Comparison of ENCODE assay signal across 8 cellular contexts in the genomic region with DNA sequence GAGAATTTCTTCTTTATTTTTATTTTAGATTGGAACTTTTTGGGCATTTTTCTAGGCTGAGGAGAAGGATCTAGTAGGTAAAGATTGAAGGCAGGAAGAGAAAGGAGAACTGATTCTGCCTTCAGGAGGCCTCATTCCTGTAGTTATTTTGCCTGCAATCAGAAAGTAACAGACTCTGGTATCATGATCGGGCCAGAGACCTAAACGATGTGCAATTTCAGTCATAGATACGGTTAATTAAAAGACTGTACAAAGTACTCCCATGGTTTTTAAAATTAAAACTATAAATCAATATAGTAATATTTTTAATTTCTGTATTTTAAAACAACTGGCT.
DNase-seq lines count a peak whose midpoint lies in the region; ATAC-seq and TF ChIP-seq lines count a peak whose summit lies in the region.
"Not testable (repeated sequence)": the region's sequence is repeated elsewhere in the genome, so short reads cannot be mapped to it uniquely, and the experiment has no call there.

No MANE protein-coding gene starts in this region.

- ATAC-seq in GM18498 (IDR thresholded peaks at IDR 0.05; ENCODE audit: unreplicated experiment) = peak; percentile 65
- peak; percentile 52 for ATAC-seq in GM19324 (IDR thresholded peaks at IDR 0.05; ENCODE audit: low FRiP score, unreplicated experiment)
- ATAC-seq in GM21529 (IDR thresholded peaks at IDR 0.05; ENCODE audit: unreplicated experiment) = peak; percentile 63
- peak; percentile 65 for ATAC-seq in HG02885 (IDR thresholded peaks at IDR 0.05; ENCODE audit: poor library complexity, unreplicated experiment)
- peak; percentile 68 for ATAC-seq in HG03280 (IDR thresholded peaks at IDR 0.05; ENCODE audit: unreplicated experiment)
- peak; percentile 55 to 61 for ATAC-seq in stimulated activated naive B cell treated with anti-CD40 and anti-IgM and Interleukin-4, amounts not matched to agents 10 μg/mL and 1 μg/mL and 100 μg/mL, for 72 hours (replicated peaks)

- H3K27ac ChIP-seq in OCI-LY3 (ENCODE audit: low read length) = peak overlapping the region; percentile 75

- not testable (repeated sequence) for H4K20me1 ChIP-seq in OCI-LY3 (ENCODE audit: insufficient read depth, low read length)

- H3K4me1 ChIP-seq in OCI-LY3 (ENCODE audit: low read length) = peaks cover 40% of the 10 kb centered on the region

- H3K9ac ChIP-seq in OCI-LY3 (ENCODE audit: low read length) = not testable (repeated sequence)

- H3K27me3 ChIP-seq in OCI-LY3 (ENCODE audit: low read depth, low read length) = not testable (repeated sequence)

- H3K4me2 ChIP-seq in OCI-LY3 (ENCODE audit: low read length) = peak overlapping the region; percentile 49

- not testable (repeated sequence) for H3K9me3 Mint-ChIP-seq in activated naive CD4-positive, alpha-beta T cell treated with anti-CD3 and anti-CD28 coated beads, Interleukin-2, amount 10 ng/mL, durations not matched to agents 7 days and 5 days; stimulated activated naive B cell treated with anti-CD40 and anti-IgM and Interleukin-4, amounts not matched to agents 10 μg/mL and 1 μg/mL and 100 μg/mL, for 72 hours

- H3K4me3 Mint-ChIP-seq in activated naive CD4-positive, alpha-beta T cell treated with anti-CD3 and anti-CD28 coated beads, Interleukin-2, amount 10 ng/mL, durations not matched to agents 7 days and 5 days = peak overlapping the region; percentile 39
- peak overlapping the region; percentile 47 to 61 for H3K4me3 Mint-ChIP-seq in stimulated activated naive B cell treated with anti-CD40 and anti-IgM and Interleukin-4, amounts not matched to agents 10 μg/mL and 1 μg/mL and 100 μg/mL, for 72 hours

- H3K27ac Mint-ChIP-seq in activated naive CD4-positive, alpha-beta T cell treated with anti-CD3 and anti-CD28 coated beads, Interleukin-2, amount 10 ng/mL, durations not matched to agents 7 days and 5 days = peak overlapping the region; percentile 84
- H3K27ac Mint-ChIP-seq in stimulated activated naive B cell treated with anti-CD40 and anti-IgM and Interleukin-4, amounts not matched to agents 10 μg/mL and 1 μg/mL and 100 μg/mL, for 72 hours = not testable (repeated sequence)

- H2AFZ ChIP-seq in OCI-LY3 (ENCODE audit: low read depth, low read length) = not testable (repeated sequence)

- not testable (repeated sequence) for DNase-seq in activated naive CD4-positive, alpha-beta T cell treated with anti-CD3 and anti-CD28 coated beads, Interleukin-2, amount 10 ng/mL, durations not matched to agents 7 days and 5 days; stimulated activated naive B cell treated with anti-CD40 and anti-IgM and Interleukin-4, amounts not matched to agents 10 μg/mL and 1 μg/mL and 100 μg/mL, for 72 hours

- H3K4me1 Mint-ChIP-seq in activated naive CD4-positive, alpha-beta T cell treated with anti-CD3 and anti-CD28 coated beads, Interleukin-2, amount 10 ng/mL, durations not matched to agents 7 days and 5 days = peaks cover 24% of the 10 kb centered on the region
- H3K4me1 Mint-ChIP-seq in stimulated activated naive B cell treated with anti-CD40 and anti-IgM and Interleukin-4, amounts not matched to agents 10 μg/mL and 1 μg/mL and 100 μg/mL, for 72 hours = peaks cover 10 to 34% of the 10 kb centered on the region in 2 donors

- not testable (repeated sequence) for H3K36me3 Mint-ChIP-seq in activated naive CD4-positive, alpha-beta T cell treated with anti-CD3 and anti-CD28 coated beads, Interleukin-2, amount 10 ng/mL, durations not matched to agents 7 days and 5 days; stimulated activated naive B cell treated with anti-CD40 and anti-IgM and Interleukin-4, amounts not matched to agents 10 μg/mL and 1 μg/mL and 100 μg/mL, for 72 hours

- not testable (repeated sequence) for H3K9me3 ChIP-seq in OCI-LY3 (ENCODE audit: insufficient read depth, low read length)

- H3K79me2 ChIP-seq in OCI-LY3 (ENCODE audit: low read length) = not testable (repeated sequence)

- CTCF ChIA-PET in activated naive CD4-positive, alpha-beta T cell treated with anti-CD3 and anti-CD28 coated beads, Interleukin-2, amount 10 ng/mL, durations not matched to agents 7 days and 5 days (lab: Charles Lee) = not testable (repeated sequence)

- not testable (repeated sequence) for H3K27me3 Mint-ChIP-seq in activated naive CD4-positive, alpha-beta T cell treated with anti-CD3 and anti-CD28 coated beads, Interleukin-2, amount 10 ng/mL, durations not matched to agents 7 days and 5 days; stimulated activated naive B cell treated with anti-CD40 and anti-IgM and Interleukin-4, amounts not matched to agents 10 μg/mL and 1 μg/mL and 100 μg/mL, for 72 hours

- not testable (repeated sequence) for H3K36me3 ChIP-seq in OCI-LY3 (replicated peaks; ENCODE audit: low read depth, low read length)

- TF ChIP-seq CTCF in OCI-LY3 (IDR thresholded peaks at IDR 0.05; ENCODE audit: low read depth, low read length) = not testable (repeated sequence)

- H3K4me3 ChIP-seq in OCI-LY3 (ENCODE audit: low read length) = 0 out of 2 replicates have a peak overlapping the region, but pooled peaks have one; percentile 2
